ENCODE assay signal across 16 cellular contexts in genomic region chr1:9905010-9905409, GRCh38. TPM values are rescaled to one million over a fixed set of nuclear protein-coding genes. Genes with fewer than 3 reads are reported as not detected.
DNase-seq lines count a peak whose midpoint lies in the region; ATAC-seq and TF ChIP-seq lines count a peak whose summit lies in the region.
"Had no signal": no experiment of that assay in that cellular context is flagged by ENCODE, and none has a peak within 500 bp of the region (broad histone marks: within the 10 kb centered on the region; RNA-seq: fewer than 3 reads in every experiment).

No MANE protein-coding gene starts in this region.

- no peak for TF ChIP-seq CTCF in GM23338 (conservative IDR thresholded peaks at IDR 0.05; ENCODE audit: low read depth in 2 of 2)
- no peak for TF ChIP-seq CTCF in WTC11 (IDR thresholded peaks at IDR 0.05)
- no peak for TF ChIP-seq CTCF in lung (IDR thresholded peaks at IDR 0.05; ENCODE audit: control extremely low read depth, extremely low read depth)

- CTCF ChIA-PET in WTC11 (lab: Charles Lee): interaction anchor here (0.9 to 1.1 kb wide), 2 partner anchors 30 to 43 kb away, joined by 3 read pairs; no protein-coding TSS in a partner anchor

- H3K4me1 ChIP-seq in BLaER1 treated with 17β-estradiol and CSF1 and Interleukin-3, amounts not matched to agents 10 nM and 100 nM: peaks cover 24 to 58% (median 43%) of the 10 kb centered on the region in 10 experiments
- H3K4me1 ChIP-seq in GM23338 (ENCODE audit: insufficient read depth): peaks cover 9% of the 10 kb centered on the region
- peaks cover 21 to 23% of the 10 kb centered on the region in 2 donors for H3K4me1 ChIP-seq in lung (ENCODE audit: control insufficient read depth in 2 of 2, insufficient read depth in 2 of 2, low read length in 2 of 2)

- H3K27ac Mint-ChIP-seq in GM23338: peak overlapping the region; percentile 58
- H3K27ac Mint-ChIP-seq in WTC11: peak overlapping the region; percentile 86
- H3K27ac Mint-ChIP-seq: memory B cell had no signal

- H3K4me3 Mint-ChIP-seq in GM23338: no peak overlapping the region
- no peak overlapping the region for H3K4me3 Mint-ChIP-seq in WTC11
- H3K4me3 Mint-ChIP-seq: memory B cell had no signal

- H3K4me3 ChIP-seq in BLaER1 treated with 17β-estradiol and CSF1 and Interleukin-3, amounts not matched to agents 10 nM and 100 nM: no peak overlapping the region
- H3K4me3 ChIP-seq in GM23338 (no peak overlapping the region), lung (no peak overlapping the region)

- ATAC-seq in GM23338 (no peak), WTC11 (no peak), lung (ENCODE audit: insufficient read depth, low FRiP score) (no peak), GM19035 (IDR thresholded peaks at IDR 0.05; ENCODE audit: unreplicated experiment) (no peak)
- ATAC-seq: HCT116 had no signal

- H3K9me3 ChIP-seq in BLaER1 treated with 17β-estradiol and CSF1 and Interleukin-3, amounts not matched to agents 10 nM and 100 nM (replicated peaks in 1 of 11): no peaks in the 10 kb centered on the region
- no peaks in the 10 kb centered on the region for H3K9me3 ChIP-seq in lung (ENCODE audit: control insufficient read depth in 2 of 2, insufficient read depth in 1 of 2, low read length in 1 of 2)

- no peaks in the 10 kb centered on the region for H3K27me3 ChIP-seq in BLaER1 treated with 17β-estradiol and CSF1 and Interleukin-3, amounts not matched to agents 10 nM and 100 nM
- no peaks in the 10 kb centered on the region for H3K27me3 ChIP-seq in GM23338 (ENCODE audit: insufficient read depth)
- H3K27me3 ChIP-seq in lung (ENCODE audit: control insufficient read depth, insufficient read depth): no peaks in the 10 kb centered on the region

- WGBS in lung, 2 donors: 72 to 83% methylated on average over 4 of the region's 4 CpGs

- H3F3A ChIP-seq in GM23338 (replicated peaks; ENCODE audit: low read depth): peaks cover 4% of the 10 kb centered on the region; the same call in 1 of the 2 replicates

- peaks cover 50% of the 10 kb centered on the region for H3K79me2 ChIP-seq in GM23338 (replicated peaks; ENCODE audit: insufficient read depth)

- no peaks in the 10 kb centered on the region; the same call in 1 of the 2 replicates for H3K9me2 ChIP-seq in GM23338 (ENCODE audit: insufficient read depth)

- peak overlapping the region in 7 of 11 experiments; percentile 5 to 61 (median 32); a peak in 11 of 22 replicates for H3K4me2 ChIP-seq in BLaER1 treated with 17β-estradiol and CSF1 and Interleukin-3, amounts not matched to agents 10 nM and 100 nM
- H3K4me2 ChIP-seq in GM23338: no peak overlapping the region

- H3K4me1 Mint-ChIP-seq in GM23338 (peaks cover 25% of the 10 kb centered on the region), WTC11 (peaks cover 18% of the 10 kb centered on the region)

- DNase-seq in GM23338 (ENCODE audit: low spot score) (no peak), WTC11 (ENCODE audit: low spot score) (no peak), lung (ENCODE audit: low spot score) (no peak), 8988T (no peak), T-helper 2 cell (no peak), HT-29 (ENCODE audit: low spot score) (no peak)
- DNase-seq: activated naive CD4-positive, alpha-beta T cell; effector memory CD4-positive, alpha-beta T cell; NCI-H146; stimulated activated CD4-positive, alpha-beta T cell treated with anti-CD3 and anti-CD28 coated beads, Interleukin-4, amount 100 ng/mL, for 24 hours had no signal

- no peaks in the 10 kb centered on the region for H3K9me3 Mint-ChIP-seq in GM23338
- H3K9me3 Mint-ChIP-seq in WTC11: no peaks in the 10 kb centered on the region
- H3K9me3 Mint-ChIP-seq: IgD-negative memory B cell, memory B cell had no signal

- H3K9ac ChIP-seq in BLaER1 treated with 17β-estradiol and CSF1 and Interleukin-3, amounts not matched to agents 10 nM and 100 nM: no peak overlapping the region

- H4K20me1 ChIP-seq in BLaER1 treated with 17β-estradiol and CSF1 and Interleukin-3, amounts not matched to agents 10 nM and 100 nM: peaks cover 0 to 16% (median 0%) of the 10 kb centered on the region in 11 experiments; a peak in 5 of 22 replicates
- H4K20me1 ChIP-seq in GM23338 (replicated peaks; ENCODE audit: insufficient read depth): peaks cover 10% of the 10 kb centered on the region

- H3K36me3 ChIP-seq in BLaER1 treated with 17β-estradiol and CSF1 and Interleukin-3, amounts not matched to agents 10 nM and 100 nM: no peaks in the 10 kb centered on the region
- no peaks in the 10 kb centered on the region for H3K36me3 ChIP-seq in GM23338 (ENCODE audit: insufficient read depth)
- H3K36me3 ChIP-seq in lung (ENCODE audit: control insufficient read depth in 2 of 2, insufficient read depth in 2 of 2, low read length in 2 of 2): no peaks in the 10 kb centered on the region

- no peak overlapping the region for H2AFZ ChIP-seq in GM23338

- POLR2A ChIA-PET in WTC11 (lab: Charles Lee): no interaction called here

- no peak overlapping the region for H3K27ac ChIP-seq in BLaER1 treated with 17β-estradiol and CSF1 and Interleukin-3, amounts not matched to agents 10 nM and 100 nM
- H3K27ac ChIP-seq in GM23338 (ENCODE audit: low read depth): no peak overlapping the region
- H3K27ac ChIP-seq in lung (ENCODE audit: low read depth in 1 of 2, low read length in 1 of 2): peak overlapping the region; percentile 32 to 35
- H3K27ac ChIP-seq: C4-2B had no signal

- H3K36me3 Mint-ChIP-seq in GM23338 (ENCODE audit: low read depth) (no peaks in the 10 kb centered on the region), WTC11 (no peaks in the 10 kb centered on the region)

- H3K27me3 Mint-ChIP-seq in GM23338 (ENCODE audit: insufficient read depth, low read depth, poor library complexity) (peaks cover 4% of the 10 kb centered on the region), WTC11 (ENCODE audit: low read depth) (no peaks in the 10 kb centered on the region)
- H3K27me3 Mint-ChIP-seq: IgD-negative memory B cell, memory B cell had no signal

TF ChIP-seq in GM23338, 12 proteins besides CTCF, POLR2A, EP300 and RAD21 (continues in another document):
- no peak for TF ChIP-seq EZH2 (IDR thresholded peaks at IDR 0.05; ENCODE audit: low read depth, unreplicated experiment)
- no peak for TF ChIP-seq ETS1 (IDR thresholded peaks at IDR 0.05)
- no peak for TF ChIP-seq JUNB (IDR thresholded peaks at IDR 0.05; ENCODE audit: unreplicated experiment)
- no peak for TF ChIP-seq ZNF114 (CRISPR knock-in tag; IDR thresholded peaks at IDR 0.05)
- TF ChIP-seq ZNF331 (CRISPR knock-in tag; IDR thresholded peaks at IDR 0.05; ENCODE audit: low read depth): no peak

TF ChIP-seq in WTC11, 78 proteins besides CTCF, POLR2A, EP300 and RAD21:
- TF ChIP-seq ZNF317 (CRISPR knock-in tag; IDR thresholded peaks at IDR 0.05; ENCODE audit: borderline replicate concordance, low read depth) (no peak), ATF2 (CRISPR knock-in tag; IDR thresholded peaks at IDR 0.05; ENCODE audit: borderline replicate concordance, low read depth) (no peak), NFE2L1 (CRISPR knock-in tag; IDR thresholded peaks at IDR 0.05) (no peak), JAZF1 (CRISPR knock-in tag; IDR thresholded peaks at IDR 0.05) (no peak), ZNF423 (CRISPR knock-in tag; IDR thresholded peaks at IDR 0.05) (no peak), NR1H2 (CRISPR knock-in tag; IDR thresholded peaks at IDR 0.05) (no peak)
TF ChIP-seq in WTC11: peak in this region for 0.

RNA-seq across cellular contexts. Expression of gene CTNNBIP1, which starts 5.1 kb away (rescaled TPM):
- 50.8 and 55.1 TPM in 2 replicates for total RNA-seq in GM23338 (2014; rRNA removed; shearing (Covaris generic))
- polyA plus RNA-seq in GM23338 (2016; fragmentation: Nextera tagmentation; extraction: Ambion mirVana) (30.2 and 30.3 TPM in 2 replicates), lung (10 to 100 TPM; 31.2 to 33.1 TPM)
- total RNA-seq in WTC11 (2021) (51.8 to 58.2 TPM (median 53.0 TPM) in 3 replicates), lung (10 to 100 TPM; 31.4 to 57.1 TPM)
- 12.2 and 16.4 TPM in 2 replicates for total RNA-seq in HT-29 (2014; rRNA removed; shearing (Covaris generic))

RNA-seq across cellular contexts. Expression of gene LZIC, which starts 38.2 kb away (rescaled TPM):
- 14.8 and 19.4 TPM in 2 replicates for total RNA-seq in GM23338 (2014; rRNA removed; shearing (Covaris generic))
- polyA plus RNA-seq in GM23338 (2016; fragmentation: Nextera tagmentation; extraction: Ambion mirVana) (22.3 and 23.5 TPM in 2 replicates), lung (10 to 100 TPM; 10.8 to 16.6 TPM)
- total RNA-seq in WTC11 (2021) (16.9 to 22.0 TPM (median 20.9 TPM) in 3 replicates), lung (10 to 100 TPM; 23.8 to 54.6 TPM)
- total RNA-seq in HT-29 (2014; rRNA removed; shearing (Covaris generic)): 7.7 and 8.7 TPM in 2 replicates

RNA-seq across cellular contexts. Expression of gene NMNAT1, which starts 38.3 kb away (rescaled TPM):
- 2.1 and 2.5 TPM in 2 replicates for total RNA-seq in GM23338 (2014; rRNA removed; shearing (Covaris generic))
- polyA plus RNA-seq in GM23338 (2016; fragmentation: Nextera tagmentation; extraction: Ambion mirVana) (2.8 and 3.9 TPM in 2 replicates), lung (1 to 10 TPM; 4.1 to 5.7 TPM)
- total RNA-seq in WTC11 (2021) (2.3 to 2.8 TPM (median 2.8 TPM) in 3 replicates), lung (1 to 10 TPM; 7.9 to 8.6 TPM)
- 1.6 and 5.2 TPM in 2 replicates for total RNA-seq in HT-29 (2014; rRNA removed; shearing (Covaris generic))

Comparison
In these comparisons a context has a peak if more than half of its experiments do, and no peak if none do; other contexts are left out.
1. H3K27ac ChIP-seq: peak in lung (2 of 2); none in BLaER1 treated with 17β-estradiol and CSF1 and Interleukin-3, amounts not matched to agents 10 nM and 100 nM (0 of 11) and GM23338 (single experiment).